In genomic region chr14:40656301-40656700, GRCh38 we compare ENCODE assay signal across 10 cellular contexts.
"Had no signal": no experiment of that assay in that cellular context is flagged by ENCODE, and none has a peak within 500 bp of the region (broad histone marks: within the 10 kb centered on the region; RNA-seq: fewer than 3 reads in every experiment).

No MANE protein-coding gene starts in this region.

- DNase-seq: activated CD4-positive, alpha-beta T cell treated with anti-CD3 and anti-CD28 coated beads, Interleukin-2, amount 10 ng/mL, durations not matched to agents 24 days and 14 days; activated CD8-positive, alpha-beta memory T cell treated with anti-CD3 and anti-CD28 coated beads for 24 hours; amniotic stem cell; effector memory CD8-positive, alpha-beta T cell; kidney; nephron progenitor cell; psoas muscle; stimulated activated CD4-positive, alpha-beta T cell treated with anti-CD3 and anti-CD28 coated beads, Interleukin-2, amount 100 ng/mL, for 48 hours; stimulated activated naive CD4-positive, alpha-beta T cell treated with Interleukin-2 at 50 U/mL for 16 hours had no signal

- ATAC-seq: effector memory CD8-positive, alpha-beta T cell; psoas muscle; WTC11 had no signal
